Comparison of ENCODE assay signal across 8 cellular contexts in the genomic region with DNA sequence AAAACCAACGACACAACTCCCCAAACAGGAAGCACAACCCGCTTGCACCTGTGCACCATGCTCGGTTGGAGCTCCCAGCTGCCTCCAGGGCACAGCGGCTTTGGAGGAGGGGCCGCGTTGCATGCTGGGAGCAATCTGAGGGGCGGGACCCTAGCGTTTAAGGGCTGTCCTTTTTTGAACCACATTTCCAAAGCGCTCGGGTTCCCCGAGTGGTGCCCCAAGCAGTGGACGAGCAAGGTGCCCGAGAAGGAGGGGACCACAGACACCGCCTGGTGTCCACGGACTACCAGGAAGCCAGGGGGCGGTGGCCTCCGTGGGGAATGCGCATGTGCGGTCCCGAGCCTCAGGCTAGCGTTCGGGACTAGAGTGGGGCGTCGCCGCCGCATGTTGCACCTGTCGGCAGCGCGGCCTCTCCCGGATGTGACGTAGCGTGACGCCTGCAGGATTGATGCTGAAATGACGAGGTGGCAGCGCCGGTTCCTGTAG. TPM values are rescaled to one million over a fixed set of nuclear protein-coding genes. Genes with fewer than 3 reads are reported as not detected.
DNase-seq lines count a peak whose midpoint lies in the region; ATAC-seq, FAIRE-seq and TF ChIP-seq lines count a peak whose summit lies in the region.

No MANE protein-coding gene starts in this region.

- H3K27ac ChIP-seq in kidney (ENCODE audit: low read depth in 2 of 2, low read length in 2 of 2) (no peak overlapping the region), testis (no peak overlapping the region), neural progenitor cell (no peak overlapping the region)

- H3K27ac Mint-ChIP-seq in activated CD4-positive, alpha-beta T cell treated with anti-CD3 and anti-CD28 coated beads, Interleukin-2, amount 10 ng/mL, durations not matched to agents 24 days and 14 days = no peak overlapping the region
- H3K27ac Mint-ChIP-seq in neural progenitor cell = no peak overlapping the region

- peaks cover under 1% of the 10 kb centered on the region for H3K9me3 Mint-ChIP-seq in activated CD4-positive, alpha-beta T cell treated with anti-CD3 and anti-CD28 coated beads, Interleukin-2, amount 10 ng/mL, durations not matched to agents 24 days and 14 days
- H3K9me3 Mint-ChIP-seq in neural progenitor cell = peaks cover 22% of the 10 kb centered on the region

- WGBS in testis, 2 donors = 60 to 66% methylated on average over 18 to 35 of the region's 36 CpGs

- H4K20me1 ChIP-seq in neural progenitor cell (ENCODE audit: low read depth) = no peaks in the 10 kb centered on the region

- H3K9me3 ChIP-seq in kidney (ENCODE audit: control insufficient read depth in 1 of 2, low read length in 2 of 2) (no peaks in the 10 kb centered on the region), testis (no peaks in the 10 kb centered on the region), neural progenitor cell (ENCODE audit: low read depth) (no peaks in the 10 kb centered on the region)

- no peak overlapping the region for H3K4me3 Mint-ChIP-seq in activated CD4-positive, alpha-beta T cell treated with anti-CD3 and anti-CD28 coated beads, Interleukin-2, amount 10 ng/mL, durations not matched to agents 24 days and 14 days
- H3K4me3 Mint-ChIP-seq in neural progenitor cell = no peak overlapping the region

- H3K79me2 ChIP-seq in neural progenitor cell (ENCODE audit: low read depth) = no peaks in the 10 kb centered on the region

- no peak overlapping the region for H3K4me2 ChIP-seq in neural progenitor cell

- FAIRE-seq in kidney (lab: Jason Lieb, UNC) = no peak

- no peak overlapping the region for H2AFZ ChIP-seq in neural progenitor cell (replicated peaks)

- H3F3A ChIP-seq in neural progenitor cell (ENCODE audit: low read depth) = no peaks in the 10 kb centered on the region

- no peak overlapping the region for H3K4me3 ChIP-seq in kidney (ENCODE audit: low read length in 2 of 2)
- H3K4me3 ChIP-seq in testis = peak overlapping the region; percentile 49 to 62
- H3K4me3 ChIP-seq in neural progenitor cell = no peak overlapping the region

- H3K27me3 Mint-ChIP-seq in activated CD4-positive, alpha-beta T cell treated with anti-CD3 and anti-CD28 coated beads, Interleukin-2, amount 10 ng/mL, durations not matched to agents 24 days and 14 days = no peaks in the 10 kb centered on the region
- H3K27me3 Mint-ChIP-seq in neural progenitor cell (ENCODE audit: insufficient read depth, low read depth) = peaks cover 7% of the 10 kb centered on the region

- no peaks in the 10 kb centered on the region for H3K27me3 ChIP-seq in testis
- H3K27me3 ChIP-seq in neural progenitor cell = no peaks in the 10 kb centered on the region

- intact Hi-C loops in activated CD4-positive, alpha-beta T cell treated with anti-CD3 and anti-CD28 coated beads, Interleukin-2, amount 10 ng/mL, durations not matched to agents 24 days and 14 days (cut with micrococcal nuclease) = no loop called here
- intact Hi-C loops in kidney (cut with DNase I) = no loop called here
- intact Hi-C loops in testis (cut with DNase I; ENCODE audit: low total_unique reads) = loop anchor here (10.0 kb wide), 1 partner anchor 244 kb away; no protein-coding TSS in a partner anchor

- no peak for ATAC-seq in GM18868 (IDR thresholded peaks at IDR 0.05; ENCODE audit: unreplicated experiment)
- no peak for ATAC-seq in GM21786 (IDR thresholded peaks at IDR 0.05; ENCODE audit: unreplicated experiment)

- TF ChIP-seq CTCF in kidney (IDR thresholded peaks at IDR 0.05; ENCODE audit: borderline replicate concordance, extremely low read depth, insufficient read depth) = no peak
- no peak for TF ChIP-seq CTCF in testis (IDR thresholded peaks at IDR 0.05)
- TF ChIP-seq CTCF in neural progenitor cell (IDR thresholded peaks at IDR 0.05) = no peak

- H3K9ac ChIP-seq in kidney (ENCODE audit: low read length in 2 of 2) (no peak overlapping the region), neural progenitor cell (no peak overlapping the region)

- no peaks in the 10 kb centered on the region for H3K36me3 Mint-ChIP-seq in activated CD4-positive, alpha-beta T cell treated with anti-CD3 and anti-CD28 coated beads, Interleukin-2, amount 10 ng/mL, durations not matched to agents 24 days and 14 days (ENCODE audit: low read depth)
- H3K36me3 Mint-ChIP-seq in neural progenitor cell = no peaks in the 10 kb centered on the region

- no peaks in the 10 kb centered on the region for H3K4me1 Mint-ChIP-seq in activated CD4-positive, alpha-beta T cell treated with anti-CD3 and anti-CD28 coated beads, Interleukin-2, amount 10 ng/mL, durations not matched to agents 24 days and 14 days
- H3K4me1 Mint-ChIP-seq in neural progenitor cell = no peaks in the 10 kb centered on the region

- H3K4me1 ChIP-seq in kidney (ENCODE audit: control insufficient read depth in 1 of 2, insufficient read depth in 1 of 2, low read depth in 1 of 2, low read length in 2 of 2) = peaks cover 0 to 3% of the 10 kb centered on the region in 2 donors
- H3K4me1 ChIP-seq in testis = peaks cover 9% of the 10 kb centered on the region
- H3K4me1 ChIP-seq in neural progenitor cell = no peaks in the 10 kb centered on the region

- peak; percentile 45 for DNase-seq in activated CD4-positive, alpha-beta T cell treated with anti-CD3 and anti-CD28 coated beads for 1 hour
- DNase-seq in activated CD4-positive, alpha-beta T cell treated with anti-CD3 and anti-CD28 coated beads, Interleukin-2, amount 10 ng/mL, durations not matched to agents 24 days and 14 days = no peak
- DNase-seq in activated T-cell treated with anti-CD3 and anti-CD28 coated beads for 1 hour (ENCODE audit: low read depth) = peak; percentile 27
- DNase-seq in kidney = peak; percentile 79
- DNase-seq in testis = peak; percentile 82
- DNase-seq in neural progenitor cell (ENCODE audit: low spot score) = no peak

- H3K36me3 ChIP-seq in kidney (ENCODE audit: control insufficient read depth in 1 of 2, insufficient read depth in 2 of 2, low read length in 2 of 2) = no peaks in the 10 kb centered on the region
- no peaks in the 10 kb centered on the region for H3K36me3 ChIP-seq in testis (ENCODE audit: low read depth, missing control alignments)
- no peaks in the 10 kb centered on the region for H3K36me3 ChIP-seq in neural progenitor cell

- no peak for TF ChIP-seq POLR2A in testis (IDR thresholded peaks at IDR 0.05)

RNA-seq across cellular contexts. Expression of gene ZNF57, which starts 11.9 kb away (rescaled TPM):
- 2.6 and 2.8 TPM in 2 replicates for total RNA-seq in activated CD4-positive, alpha-beta T cell treated with anti-CD3 and anti-CD28 coated beads, Interleukin-2, amount 10 ng/mL, durations not matched to agents 24 days and 14 days
- 6.1 TPM for total RNA-seq in kidney
- 6.2 TPM for polyA plus RNA-seq in kidney (ENCODE audit: insufficient read depth, low read depth, low replicate concordance)
- total RNA-seq in testis = 10 to 100 TPM; 21.9 to 27.0 TPM
- 26.4 TPM for polyA plus RNA-seq in testis (ENCODE audit: insufficient read depth, low read depth, low replicate concordance)
- 5.6 and 6.3 TPM in 2 replicates for total RNA-seq in neural progenitor cell (ENCODE audit: low replicate concordance)

RNA-seq across cellular contexts. Expression of gene ZNF556, which starts 21.6 kb away (rescaled TPM):
- total RNA-seq in activated CD4-positive, alpha-beta T cell treated with anti-CD3 and anti-CD28 coated beads, Interleukin-2, amount 10 ng/mL, durations not matched to agents 24 days and 14 days = not detected in 2 replicates
- total RNA-seq in kidney = 0.76 TPM
- 0.56 TPM for polyA plus RNA-seq in kidney (ENCODE audit: insufficient read depth, low read depth, low replicate concordance)
- 1 to 10 TPM; 2.3 to 2.4 TPM for total RNA-seq in testis
- polyA plus RNA-seq in testis (ENCODE audit: insufficient read depth, low read depth, low replicate concordance) = 1.9 TPM
- total RNA-seq in neural progenitor cell (ENCODE audit: low replicate concordance) = 0.25 TPM in 1 of 2 replicates, not detected in the other

RNA-seq across cellular contexts. Expression of gene ZNF555, which starts 47.5 kb away (rescaled TPM):
- 0.90 and 0.98 TPM in 2 replicates for total RNA-seq in activated CD4-positive, alpha-beta T cell treated with anti-CD3 and anti-CD28 coated beads, Interleukin-2, amount 10 ng/mL, durations not matched to agents 24 days and 14 days
- 9.8 TPM for total RNA-seq in kidney
- 3.9 TPM for polyA plus RNA-seq in kidney (ENCODE audit: insufficient read depth, low read depth, low replicate concordance)
- 1 to 10 TPM; 7.1 to 8.5 TPM for total RNA-seq in testis
- 7.2 TPM for polyA plus RNA-seq in testis (ENCODE audit: insufficient read depth, low read depth, low replicate concordance)
- total RNA-seq in neural progenitor cell (ENCODE audit: low replicate concordance) = 14.6 and 18.8 TPM in 2 replicates

RNA-seq across cellular contexts. Expression of gene ZNF77, which starts 56.0 kb away (rescaled TPM):
- total RNA-seq in activated CD4-positive, alpha-beta T cell treated with anti-CD3 and anti-CD28 coated beads, Interleukin-2, amount 10 ng/mL, durations not matched to agents 24 days and 14 days = 4.8 and 5.8 TPM in 2 replicates
- total RNA-seq in kidney = 5.1 TPM
- 2.4 TPM for polyA plus RNA-seq in kidney (ENCODE audit: insufficient read depth, low read depth, low replicate concordance)
- total RNA-seq in testis = 10 to 100 TPM in 1 of 2 donors, 1 to 10 TPM in 1; 4.8 to 10.7 TPM
- 5.6 TPM for polyA plus RNA-seq in testis (ENCODE audit: insufficient read depth, low read depth, low replicate concordance)
- total RNA-seq in neural progenitor cell (ENCODE audit: low replicate concordance) = 6.2 and 6.5 TPM in 2 replicates

Comparison
In these comparisons a context has a peak if more than half of its experiments do, and no peak if none do; other contexts are left out.
1. DNase-seq: peak in activated CD4-positive, alpha-beta T cell treated with anti-CD3 and anti-CD28 coated beads for 1 hour (single experiment), activated T-cell treated with anti-CD3 and anti-CD28 coated beads for 1 hour (single experiment), kidney (single experiment) and testis (single experiment); none in activated CD4-positive, alpha-beta T cell treated with anti-CD3 and anti-CD28 coated beads, Interleukin-2, amount 10 ng/mL, durations not matched to agents 24 days and 14 days (single experiment) and neural progenitor cell (single experiment).
2. H3K4me3 ChIP-seq: peak in testis (2 of 2); none in kidney (0 of 2) and neural progenitor cell (single experiment).